In the genomic region with DNA sequence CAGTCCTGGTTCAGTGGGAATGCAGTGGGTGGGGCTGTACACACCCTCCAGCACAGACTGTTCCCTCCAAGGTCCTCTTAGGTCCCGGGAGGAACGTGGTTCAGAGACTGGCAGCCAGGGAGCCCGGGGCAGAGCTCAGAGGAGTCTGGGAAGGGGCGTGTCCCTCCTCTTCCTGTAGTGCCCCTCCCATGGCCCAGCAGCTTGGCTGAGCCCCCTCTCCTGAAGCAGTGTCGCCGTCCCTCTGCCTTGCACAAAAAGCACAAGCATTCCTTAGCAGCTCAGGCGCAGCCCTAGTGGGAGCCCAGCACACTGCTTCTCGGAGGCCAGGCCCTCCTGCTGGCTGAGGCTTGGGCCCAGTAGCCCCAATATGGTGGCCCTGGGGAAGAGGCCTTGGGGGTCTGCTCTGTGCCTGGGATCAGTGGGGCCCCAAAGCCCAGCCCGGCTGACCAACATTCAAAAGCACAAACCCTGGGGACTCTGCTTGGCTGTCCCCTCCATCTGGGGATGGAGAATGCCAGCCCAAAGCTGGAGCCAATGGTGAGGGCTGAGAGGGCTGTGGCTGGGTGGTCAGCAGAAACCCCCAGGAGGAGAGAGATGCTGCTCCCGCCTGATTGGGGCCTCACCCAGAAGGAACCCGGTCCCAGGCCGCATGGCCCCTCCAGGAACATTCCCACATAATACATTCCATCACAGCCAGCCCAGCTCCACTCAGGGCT, we compare ENCODE assay signal across 16 cellular contexts. TPM values are rescaled to one million over a fixed set of nuclear protein-coding genes. Genes with fewer than 3 reads are reported as not detected.
DNase-seq lines count a peak whose midpoint lies in the region; ATAC-seq and TF ChIP-seq lines count a peak whose summit lies in the region.
"Had no signal": no experiment of that assay in that cellular context is flagged by ENCODE, and none has a peak within 500 bp of the region (broad histone marks: within the 10 kb centered on the region; RNA-seq: fewer than 3 reads in every experiment).

No MANE protein-coding gene starts in this region.

- peak overlapping the region; percentile 81 for H2BK15ac ChIP-seq in neuronal stem cell (ENCODE audit: low read length)

- no peak overlapping the region for H3K14ac ChIP-seq in neuronal stem cell (ENCODE audit: low read length)

- no peak overlapping the region for H3K4me2 ChIP-seq in neuronal stem cell (ENCODE audit: insufficient read depth, low read length, poor library complexity, severe bottlenecking)

- ATAC-seq in left ventricle myocardium superior, result peak; percentile 72
- ATAC-seq in aorta (ENCODE audit: low FRiP score), result peak; percentile 48
- no peak for ATAC-seq in GM21515 (IDR thresholded peaks at IDR 0.05; ENCODE audit: unreplicated experiment)

- H3K4me3 ChIP-seq in neuronal stem cell (ENCODE audit: low read length in 2 of 2) (no peak overlapping the region), aorta (ENCODE audit: low read length in 2 of 2) (no peak overlapping the region), uterus (no peak overlapping the region)

- H3K36me3 ChIP-seq in neuronal stem cell (replicated peaks in 1 of 2; ENCODE audit: control insufficient read depth in 2 of 2, insufficient read depth in 2 of 2, low read length in 2 of 2), result no peaks in the 10 kb centered on the region
- no peaks in the 10 kb centered on the region for H3K36me3 ChIP-seq in aorta (ENCODE audit: control insufficient read depth in 1 of 2, insufficient read depth in 2 of 2, low read length in 1 of 2)
- H3K36me3 ChIP-seq in uterus, result no peaks in the 10 kb centered on the region

- peak overlapping the region; percentile 84 for H2AFZ ChIP-seq in neuronal stem cell (ENCODE audit: low read length)

- no peak overlapping the region for H3K23ac ChIP-seq in neuronal stem cell (ENCODE audit: low read depth, low read length, poor library complexity)

- TF ChIP-seq POLR2A in uterus (IDR thresholded peaks at IDR 0.05), result no peak

- H2BK5ac ChIP-seq in neuronal stem cell (ENCODE audit: low read length), result peak overlapping the region; percentile 83

- peaks cover 5 to 7% of the 10 kb centered on the region in 2 donors for H3K4me1 ChIP-seq in neuronal stem cell (ENCODE audit: control insufficient read depth in 2 of 2, insufficient read depth in 1 of 2, low read depth in 1 of 2, low read length in 2 of 2)
- H3K4me1 ChIP-seq in aorta (ENCODE audit: control insufficient read depth in 1 of 2, insufficient read depth in 2 of 2, low read length in 2 of 2), result no peaks in the 10 kb centered on the region
- no peaks in the 10 kb centered on the region for H3K4me1 ChIP-seq in uterus

- no peak for TF ChIP-seq CTCF in uterus (IDR thresholded peaks at IDR 0.05)

- no CpG with 5 or more reads among the region's 12 CpGs for WGBS in neuronal stem cell (ENCODE audit: extremely low coverage in 2 of 2, insufficient read length in 2 of 2, insufficient replicate concordance in 1 of 2), 2 donors
- 58 to 59% methylated on average over 8 to 12 of the region's 12 CpGs for WGBS in aorta, 2 donors

- no peak overlapping the region for H4K91ac ChIP-seq in neuronal stem cell (ENCODE audit: low read depth, low read length, poor library complexity)

- peak overlapping the region; percentile 81 for H2AK5ac ChIP-seq in neuronal stem cell (ENCODE audit: low read depth, low read length)

- intact Hi-C loops in left ventricle myocardium superior (cut with micrococcal nuclease), result no loop called here
- intact Hi-C loops in aorta (cut with DNase I), result no loop called here
- intact Hi-C loops in uterus (cut with DNase I; ENCODE audit: low total_unique reads), result no loop called here

- H3K79me1 ChIP-seq in neuronal stem cell (ENCODE audit: low read depth, low read length), result no peaks in the 10 kb centered on the region

- peak overlapping the region; percentile 60 for H2BK12ac ChIP-seq in neuronal stem cell (ENCODE audit: low read length)

- no peak overlapping the region for H3K4ac ChIP-seq in neuronal stem cell (ENCODE audit: low read length)

- H3K9me3 ChIP-seq in neuronal stem cell (replicated peaks in 1 of 2; ENCODE audit: control insufficient read depth in 2 of 2, insufficient read depth in 1 of 2, low read depth in 1 of 2, low read length in 2 of 2) (peaks cover 0 to 1% of the 10 kb centered on the region in 2 donors), aorta (ENCODE audit: control insufficient read depth, low read length) (no peaks in the 10 kb centered on the region), uterus (no peaks in the 10 kb centered on the region)

- H3K27ac ChIP-seq in neuronal stem cell (replicated peaks; ENCODE audit: low read length), result peak overlapping the region; percentile 8
- no peak overlapping the region for H3K27ac ChIP-seq in aorta (ENCODE audit: low read depth in 1 of 2, low read length in 2 of 2)
- H3K27ac ChIP-seq in uterus, result no peak overlapping the region

- peak overlapping the region; percentile 87 for H3K18ac ChIP-seq in neuronal stem cell (ENCODE audit: low read length)

- peak overlapping the region; percentile 84 for H4K8ac ChIP-seq in neuronal stem cell (ENCODE audit: low read depth, low read length)

- H3K27me3 ChIP-seq in neuronal stem cell (ENCODE audit: control insufficient read depth in 3 of 3, insufficient read depth in 3 of 3, low read depth in 1 of 3, low read length in 3 of 3) (peaks cover 0 to 3% (median 2%) of the 10 kb centered on the region in 3 experiments), aorta (ENCODE audit: control insufficient read depth in 1 of 2, insufficient read depth in 2 of 2, low read length in 1 of 2) (no peaks in the 10 kb centered on the region), uterus (no peaks in the 10 kb centered on the region)

- peak overlapping the region; percentile 31 for H2BK120ac ChIP-seq in neuronal stem cell (ENCODE audit: low read depth, low read length)

- DNase-seq in activated CD8-positive, alpha-beta memory T cell treated with anti-CD3 and anti-CD28 coated beads, Interleukin-2, amount 50 U/mL, for 48 hours, result peak; percentile 32
- DNase-seq in activated CD8-positive, alpha-beta memory T cell treated with anti-CD3 and anti-CD28 coated beads, Interleukin-2, amount 50 U/mL, for 4 hours, result no peak
- peak; percentile 62 for DNase-seq in left ventricle myocardium superior
- DNase-seq in neuronal stem cell (ENCODE audit: low spot score), result no peak
- peak in 1 of 2 donors; percentile 74 for DNase-seq in aorta
- DNase-seq in NCI-H526 treated with DMSO at 0.1 percent for 48 hours (lab: John Stamatoyannopoulos, UW), result no peak
- DNase-seq in uterus, result no peak
- DNase-seq: activated CD4-positive, alpha-beta T cell treated with anti-CD3 and anti-CD28 coated beads, Interleukin-2, amount 10 ng/mL, durations not matched to agents 24 days and 14 days; CD4-positive, alpha-beta T cell; cortex of kidney; DND-41; Karpas-422; NCI-H187; NCI-H748 treated with DMSO at 0.1 percent for 48 hours; T-helper 2 cell had no signal

- no peak overlapping the region for H3K9ac ChIP-seq in neuronal stem cell (ENCODE audit: low read depth, low read length, poor library complexity)

RNA-seq across cellular contexts. Expression of gene FAHD2A, which starts 17.5 kb away (rescaled TPM):
- total RNA-seq in left ventricle myocardium superior (46.3 TPM), aorta (10 to 100 TPM; 17.7 to 23.3 TPM), uterus (10 to 100 TPM in 3 of 4 donors, 1 to 10 TPM in 1; 4.4 to 62.4 (median 27.1) TPM)
- 19.9 TPM for polyA plus RNA-seq in neuronal stem cell (2013, experiment 1 of 2)
- 18.9 TPM for polyA plus RNA-seq in neuronal stem cell (2013, experiment 2 of 2)
- 10 to 100 TPM; 22.4 to 22.8 TPM for polyA plus RNA-seq in aorta

Comparison
In these comparisons a context has a peak if more than half of its experiments do, and no peak if none do; other contexts are left out.
1. DNase-seq: peak in activated CD8-positive, alpha-beta memory T cell treated with anti-CD3 and anti-CD28 coated beads, Interleukin-2, amount 50 U/mL, for 48 hours (single experiment) and left ventricle myocardium superior (single experiment); none in activated CD8-positive, alpha-beta memory T cell treated with anti-CD3 and anti-CD28 coated beads, Interleukin-2, amount 50 U/mL, for 4 hours (single experiment), neuronal stem cell (single experiment), NCI-H526 treated with DMSO at 0.1 percent for 48 hours (single experiment) and uterus (0 of 2).